19 cellular contexts compared by ENCODE assay signal in genomic region chrX:10797493-10797892, GRCh38.
A peak's percentile ranks its signal among the peaks of the same experiment; 100 is the strongest.
DNase-seq lines count a peak whose midpoint lies in the region; ATAC-seq and TF ChIP-seq lines count a peak whose summit lies in the region.
"Had no signal": no experiment of that assay in that cellular context is flagged by ENCODE, and none has a peak within 500 bp of the region (broad histone marks: within the 10 kb centered on the region; RNA-seq: fewer than 3 reads in every experiment).

No MANE protein-coding gene starts in this region.

- H3K4me1 ChIP-seq in effector memory CD4-positive, alpha-beta T cell (ENCODE audit: control insufficient read depth, insufficient read depth, low read length, poor library complexity, severe bottlenecking), result no peaks in the 10 kb centered on the region
- peaks cover 0 to 4% (median 0%) of the 10 kb centered on the region in 12 donors for H3K4me1 ChIP-seq in heart left ventricle
- H3K4me1 ChIP-seq: testis had no signal

- no peak for ATAC-seq in heart left ventricle
- ATAC-seq in HG03571 (IDR thresholded peaks at IDR 0.05; ENCODE audit: unreplicated experiment), result no peak
- ATAC-seq: activated naive CD4-positive, alpha-beta T cell treated with anti-CD3 and anti-CD28 coated beads, Interleukin-2, amount 50 U/mL, for 72 hours had no signal

- TF ChIP-seq CTCF in astrocyte of the spinal cord (IDR thresholded peaks at IDR 0.05; ENCODE audit: low read depth, low read length), result no peak
- TF ChIP-seq CTCF in fibroblast of the aortic adventitia (IDR thresholded peaks at IDR 0.05; ENCODE audit: insufficient read depth, low read length), result no peak
- TF ChIP-seq CTCF in heart left ventricle (IDR thresholded peaks at IDR 0.05), result no peak
- TF ChIP-seq CTCF in WERI-Rb-1 (IDR thresholded peaks at IDR 0.05; ENCODE audit: low read depth, low read length), result no peak

- 57 to 63% (median 62%) methylated on average over 3 of the region's 3 CpGs for whole genome bisulfite sequencing in heart left ventricle, 4 donors

- peak; percentile 58 for DNase-seq in HCEC 1CT
- DNase-seq in astrocyte of the spinal cord (ENCODE audit: low read depth, low spot score), result peak; percentile 38
- DNase-seq in fibroblast of the aortic adventitia (ENCODE audit: low read depth), result peak; percentile 30
- DNase-seq in skeletal muscle cell (ENCODE audit: low read depth), result peak; percentile 31
- DNase-seq in effector memory CD4-positive, alpha-beta T cell, result no peak
- no peak for DNase-seq in heart left ventricle
- no peak for DNase-seq in WERI-Rb-1
- DNase-seq: activated CD4-positive, CD25-positive, alpha-beta regulatory T cell treated with anti-CD3 and anti-CD28 coated beads, Interleukin-2, amount 50 U/mL, for 72 hours; activated CD8-positive, alpha-beta memory T cell treated with anti-CD3 and anti-CD28 coated beads for 24 hours; activated T-cell treated with anti-CD3 and anti-CD28 coated beads, Interleukin-2, amount 50 U/mL, for 48 hours; DND-41; NCI-H1048; NCI-H2081; stimulated activated CD4-positive, alpha-beta T cell treated with anti-CD3 and anti-CD28 coated beads, Interleukin-12 subunit alpha, Interleukin-12 subunit beta, amount 100 ng/mL, for 4 hours; T1000; testis had no signal

- intact Hi-C loops in heart left ventricle (cut with DNase I), result no loop called here

- no peak for TF ChIP-seq POLR2A in heart left ventricle (IDR thresholded peaks at IDR 0.05)

- H3K27me3 ChIP-seq in effector memory CD4-positive, alpha-beta T cell (replicated peaks; ENCODE audit: control insufficient read depth, insufficient read depth, low read length, poor library complexity, severe bottlenecking), result no peaks in the 10 kb centered on the region
- H3K27me3 ChIP-seq in heart left ventricle (no peaks in the 10 kb centered on the region), WERI-Rb-1 (ENCODE audit: insufficient read depth, low read depth, severe bottlenecking) (no peaks in the 10 kb centered on the region)
- H3K27me3 ChIP-seq: esophagus muscularis mucosa, testis had no signal

- no peaks in the 10 kb centered on the region for H3K36me3 ChIP-seq in effector memory CD4-positive, alpha-beta T cell (ENCODE audit: control insufficient read depth, insufficient read depth, low read length)
- H3K36me3 ChIP-seq in heart left ventricle (no peaks in the 10 kb centered on the region), WERI-Rb-1 (no peaks in the 10 kb centered on the region)
- H3K36me3 ChIP-seq: esophagus muscularis mucosa had no signal

- in situ Hi-C loops in astrocyte of the spinal cord (cut with HindIII; ENCODE audit: low sequenced_read_pairs), result no loop called here

- no peaks in the 10 kb centered on the region for H3K9me3 ChIP-seq in effector memory CD4-positive, alpha-beta T cell (ENCODE audit: control insufficient read depth, low read length)
- H3K9me3 ChIP-seq in heart left ventricle (no peaks in the 10 kb centered on the region), WERI-Rb-1 (ENCODE audit: severe bottlenecking) (no peaks in the 10 kb centered on the region)
- H3K9me3 ChIP-seq: esophagus muscularis mucosa, testis had no signal

- H3K4me3 ChIP-seq in astrocyte of the spinal cord (ENCODE audit: low read depth, low read length), result no peak overlapping the region
- H3K4me3 ChIP-seq in fibroblast of the aortic adventitia (ENCODE audit: low read depth, low read length), result no peak overlapping the region
- H3K4me3 ChIP-seq in skeletal muscle cell (ENCODE audit: low read depth, low read length), result no peak overlapping the region
- H3K4me3 ChIP-seq in effector memory CD4-positive, alpha-beta T cell (ENCODE audit: insufficient read depth, low read depth, low read length, poor library complexity, severe bottlenecking), result no peak overlapping the region
- no peak overlapping the region for H3K4me3 ChIP-seq in heart left ventricle
- H3K4me3 ChIP-seq in WERI-Rb-1 (ENCODE audit: low read depth, low read length), result no peak overlapping the region
- H3K4me3 ChIP-seq: esophagus muscularis mucosa, testis had no signal

- H3K27ac ChIP-seq in effector memory CD4-positive, alpha-beta T cell (ENCODE audit: insufficient read depth, low read length, poor library complexity, severe bottlenecking), result no peak overlapping the region
- H3K27ac ChIP-seq in heart left ventricle (no peak overlapping the region), WERI-Rb-1 (no peak overlapping the region)
- H3K27ac ChIP-seq: esophagus muscularis mucosa, testis had no signal

Comparison
In these comparisons a context has a peak if more than half of its experiments do, and no peak if none do; other contexts are left out.
1. DNase-seq: peak in HCEC 1CT (single experiment), astrocyte of the spinal cord (single experiment), fibroblast of the aortic adventitia (single experiment) and skeletal muscle cell (single experiment); none in effector memory CD4-positive, alpha-beta T cell (0 of 3), heart left ventricle (0 of 5) and WERI-Rb-1 (single experiment).